In the genomic region with DNA sequence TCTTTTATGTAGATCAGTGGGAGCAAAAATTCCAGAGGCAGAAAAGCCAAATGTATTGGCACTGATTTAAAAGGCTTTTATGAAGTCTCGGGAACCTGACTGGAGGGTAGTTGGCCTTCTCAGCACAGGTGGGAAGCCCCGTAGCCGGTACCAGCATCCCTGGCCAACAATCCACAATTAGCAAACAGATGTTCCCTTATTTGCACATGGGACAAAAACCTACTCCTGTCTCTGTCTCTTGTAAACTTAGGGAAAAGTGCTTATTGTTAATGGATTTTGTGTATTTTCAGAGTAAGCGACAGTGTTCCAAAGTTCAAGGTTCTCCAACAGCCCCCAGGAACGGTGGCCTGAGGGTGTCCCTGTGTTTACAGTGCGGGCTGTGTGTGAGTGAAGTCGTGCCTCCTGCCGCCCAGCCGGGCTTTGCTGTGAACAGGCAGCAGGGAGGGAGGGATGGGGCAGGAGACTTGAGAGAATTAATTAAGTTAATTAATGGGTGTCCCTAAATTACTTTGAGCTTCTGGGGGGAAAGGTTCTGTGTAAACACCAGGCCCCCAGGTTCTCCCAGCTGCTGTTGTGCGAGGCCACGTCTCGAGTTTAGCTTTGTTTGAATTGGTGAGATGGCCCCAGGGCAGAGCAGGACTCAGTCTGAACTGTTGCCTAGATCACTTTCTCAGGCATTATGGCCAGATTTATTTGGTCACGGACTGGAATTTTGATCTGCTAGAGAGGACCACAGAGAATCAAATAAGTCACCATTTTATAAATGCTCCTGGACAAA, we compare ENCODE assay signal across 1 cellular context.
TF ChIP-seq lines count a peak whose summit lies in the region.

No MANE protein-coding gene starts in this region.

TF ChIP-seq in HepG2, 621 proteins besides CTCF, POLR2A, EP300 and RAD21 (continued from another document and continues in another):
- TF ChIP-seq, protein P1, sequence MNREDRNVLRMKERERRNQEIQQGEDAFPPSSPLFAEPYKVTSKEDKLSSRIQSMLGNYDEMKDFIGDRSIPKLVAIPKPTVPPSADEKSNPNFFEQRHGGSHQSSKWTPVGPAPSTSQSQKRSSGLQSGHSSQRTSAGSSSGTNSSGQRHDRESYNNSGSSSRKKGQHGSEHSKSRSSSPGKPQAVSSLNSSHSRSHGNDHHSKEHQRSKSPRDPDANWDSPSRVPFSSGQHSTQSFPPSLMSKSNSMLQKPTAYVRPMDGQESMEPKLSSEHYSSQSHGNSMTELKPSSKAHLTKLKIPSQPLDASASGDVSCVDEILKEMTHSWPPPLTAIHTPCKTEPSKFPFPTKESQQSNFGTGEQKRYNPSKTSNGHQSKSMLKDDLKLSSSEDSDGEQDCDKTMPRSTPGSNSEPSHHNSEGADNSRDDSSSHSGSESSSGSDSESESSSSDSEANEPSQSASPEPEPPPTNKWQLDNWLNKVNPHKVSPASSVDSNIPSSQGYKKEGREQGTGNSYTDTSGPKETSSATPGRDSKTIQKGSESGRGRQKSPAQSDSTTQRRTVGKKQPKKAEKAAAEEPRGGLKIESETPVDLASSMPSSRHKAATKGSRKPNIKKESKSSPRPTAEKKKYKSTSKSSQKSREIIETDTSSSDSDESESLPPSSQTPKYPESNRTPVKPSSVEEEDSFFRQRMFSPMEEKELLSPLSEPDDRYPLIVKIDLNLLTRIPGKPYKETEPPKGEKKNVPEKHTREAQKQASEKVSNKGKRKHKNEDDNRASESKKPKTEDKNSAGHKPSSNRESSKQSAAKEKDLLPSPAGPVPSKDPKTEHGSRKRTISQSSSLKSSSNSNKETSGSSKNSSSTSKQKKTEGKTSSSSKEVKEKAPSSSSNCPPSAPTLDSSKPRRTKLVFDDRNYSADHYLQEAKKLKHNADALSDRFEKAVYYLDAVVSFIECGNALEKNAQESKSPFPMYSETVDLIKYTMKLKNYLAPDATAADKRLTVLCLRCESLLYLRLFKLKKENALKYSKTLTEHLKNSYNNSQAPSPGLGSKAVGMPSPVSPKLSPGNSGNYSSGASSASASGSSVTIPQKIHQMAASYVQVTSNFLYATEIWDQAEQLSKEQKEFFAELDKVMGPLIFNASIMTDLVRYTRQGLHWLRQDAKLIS (CRISPR knock-in tag; IDR thresholded peaks at IDR 0.05): 0 out of 2 replicates have a peak, but pooled peaks have one; percentile 51
- peak; percentile 70; the same call in 1 of the 2 replicates for TF ChIP-seq ZSCAN25 (CRISPR knock-in tag; IDR thresholded peaks at IDR 0.05)
- TF ChIP-seq ZNF484 (CRISPR knock-in tag; IDR thresholded peaks at IDR 0.05; ENCODE audit: borderline replicate concordance, low read depth): no peak
- TF ChIP-seq NR2F1 (CRISPR knock-in tag; IDR thresholded peaks at IDR 0.05): peak; percentile 64 to 77; a peak in 3 of 4 replicates
- TF ChIP-seq ARID2 (CRISPR knock-in tag; IDR thresholded peaks at IDR 0.05; ENCODE audit: borderline replicate concordance): peak; percentile 92; the same call in 1 of the 2 replicates
- TF ChIP-seq ELK4 (CRISPR knock-in tag; IDR thresholded peaks at IDR 0.05; ENCODE audit: borderline replicate concordance): no peak
- no peak for TF ChIP-seq HIC2 (CRISPR knock-in tag; IDR thresholded peaks at IDR 0.05; ENCODE audit: low read depth)
- peak; percentile 76 for TF ChIP-seq MTA1 (CRISPR knock-in tag; IDR thresholded peaks at IDR 0.05; ENCODE audit: borderline replicate concordance)
- TF ChIP-seq, protein P2, sequence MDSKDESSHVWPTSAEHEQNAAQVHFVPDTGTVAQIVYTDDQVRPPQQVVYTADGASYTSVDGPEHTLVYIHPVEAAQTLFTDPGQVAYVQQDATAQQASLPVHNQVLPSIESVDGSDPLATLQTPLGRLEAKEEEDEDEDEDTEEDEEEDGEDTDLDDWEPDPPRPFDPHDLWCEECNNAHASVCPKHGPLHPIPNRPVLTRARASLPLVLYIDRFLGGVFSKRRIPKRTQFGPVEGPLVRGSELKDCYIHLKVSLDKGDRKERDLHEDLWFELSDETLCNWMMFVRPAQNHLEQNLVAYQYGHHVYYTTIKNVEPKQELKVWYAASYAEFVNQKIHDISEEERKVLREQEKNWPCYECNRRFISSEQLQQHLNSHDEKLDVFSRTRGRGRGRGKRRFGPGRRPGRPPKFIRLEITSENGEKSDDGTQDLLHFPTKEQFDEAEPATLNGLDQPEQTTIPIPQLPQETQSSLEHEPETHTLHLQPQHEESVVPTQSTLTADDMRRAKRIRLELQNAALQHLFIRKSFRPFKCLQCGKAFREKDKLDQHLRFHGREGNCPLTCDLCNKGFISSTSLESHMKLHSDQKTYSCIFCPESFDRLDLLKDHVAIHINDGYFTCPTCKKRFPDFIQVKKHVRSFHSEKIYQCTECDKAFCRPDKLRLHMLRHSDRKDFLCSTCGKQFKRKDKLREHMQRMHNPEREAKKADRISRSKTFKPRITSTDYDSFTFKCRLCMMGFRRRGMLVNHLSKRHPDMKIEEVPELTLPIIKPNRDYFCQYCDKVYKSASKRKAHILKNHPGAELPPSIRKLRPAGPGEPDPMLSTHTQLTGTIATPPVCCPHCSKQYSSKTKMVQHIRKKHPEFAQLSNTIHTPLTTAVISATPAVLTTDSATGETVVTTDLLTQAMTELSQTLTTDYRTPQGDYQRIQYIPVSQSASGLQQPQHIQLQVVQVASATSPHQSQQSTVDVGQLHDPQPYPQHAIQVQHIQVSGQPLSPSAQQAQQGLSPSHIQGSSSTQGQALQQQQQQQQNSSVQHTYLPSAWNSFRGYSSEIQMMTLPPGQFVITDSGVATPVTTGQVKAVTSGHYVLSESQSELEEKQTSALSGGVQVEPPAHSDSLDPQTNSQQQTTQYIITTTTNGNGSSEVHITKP (CRISPR knock-in tag; IDR thresholded peaks at IDR 0.05; ENCODE audit: low read depth): peak; percentile 77
- TF ChIP-seq HIVEP1 (CRISPR knock-in tag; IDR thresholded peaks at IDR 0.05): peak; percentile 92
- TF ChIP-seq GLI4 (CRISPR knock-in tag; IDR thresholded peaks at IDR 0.05; ENCODE audit: borderline replicate concordance): no peak
- TF ChIP-seq, protein P3, sequence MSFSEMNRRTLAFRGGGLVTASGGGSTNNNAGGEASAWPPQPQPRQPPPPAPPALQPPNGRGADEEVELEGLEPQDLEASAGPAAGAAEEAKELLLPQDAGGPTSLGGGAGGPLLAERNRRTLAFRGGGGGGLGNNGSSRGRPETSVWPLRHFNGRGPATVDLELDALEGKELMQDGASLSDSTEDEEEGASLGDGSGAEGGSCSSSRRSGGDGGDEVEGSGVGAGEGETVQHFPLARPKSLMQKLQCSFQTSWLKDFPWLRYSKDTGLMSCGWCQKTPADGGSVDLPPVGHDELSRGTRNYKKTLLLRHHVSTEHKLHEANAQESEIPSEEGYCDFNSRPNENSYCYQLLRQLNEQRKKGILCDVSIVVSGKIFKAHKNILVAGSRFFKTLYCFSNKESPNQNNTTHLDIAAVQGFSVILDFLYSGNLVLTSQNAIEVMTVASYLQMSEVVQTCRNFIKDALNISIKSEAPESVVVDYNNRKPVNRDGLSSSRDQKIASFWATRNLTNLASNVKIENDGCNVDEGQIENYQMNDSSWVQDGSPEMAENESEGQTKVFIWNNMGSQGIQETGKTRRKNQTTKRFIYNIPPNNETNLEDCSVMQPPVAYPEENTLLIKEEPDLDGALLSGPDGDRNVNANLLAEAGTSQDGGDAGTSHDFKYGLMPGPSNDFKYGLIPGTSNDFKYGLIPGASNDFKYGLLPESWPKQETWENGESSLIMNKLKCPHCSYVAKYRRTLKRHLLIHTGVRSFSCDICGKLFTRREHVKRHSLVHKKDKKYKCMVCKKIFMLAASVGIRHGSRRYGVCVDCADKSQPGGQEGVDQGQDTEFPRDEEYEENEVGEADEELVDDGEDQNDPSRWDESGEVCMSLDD (CRISPR knock-in tag; IDR thresholded peaks at IDR 0.05; ENCODE audit: borderline replicate concordance): peak; percentile 64; the same call in 1 of the 2 replicates
- TF ChIP-seq DR1 (CRISPR knock-in tag; IDR thresholded peaks at IDR 0.05): no peak
- no peak for TF ChIP-seq ZSCAN12 (CRISPR knock-in tag; IDR thresholded peaks at IDR 0.05)
- peak; percentile 92 for TF ChIP-seq HMG20B (CRISPR knock-in tag; conservative IDR thresholded peaks at IDR 0.05)
- TF ChIP-seq PRMT3 (CRISPR knock-in tag; IDR thresholded peaks at IDR 0.05; ENCODE audit: borderline replicate concordance, low read depth): peak; percentile 89; the same call in 1 of the 2 replicates
- TF ChIP-seq ATAD3A (CRISPR knock-in tag; IDR thresholded peaks at IDR 0.05): no peak
- TF ChIP-seq, protein P4, sequence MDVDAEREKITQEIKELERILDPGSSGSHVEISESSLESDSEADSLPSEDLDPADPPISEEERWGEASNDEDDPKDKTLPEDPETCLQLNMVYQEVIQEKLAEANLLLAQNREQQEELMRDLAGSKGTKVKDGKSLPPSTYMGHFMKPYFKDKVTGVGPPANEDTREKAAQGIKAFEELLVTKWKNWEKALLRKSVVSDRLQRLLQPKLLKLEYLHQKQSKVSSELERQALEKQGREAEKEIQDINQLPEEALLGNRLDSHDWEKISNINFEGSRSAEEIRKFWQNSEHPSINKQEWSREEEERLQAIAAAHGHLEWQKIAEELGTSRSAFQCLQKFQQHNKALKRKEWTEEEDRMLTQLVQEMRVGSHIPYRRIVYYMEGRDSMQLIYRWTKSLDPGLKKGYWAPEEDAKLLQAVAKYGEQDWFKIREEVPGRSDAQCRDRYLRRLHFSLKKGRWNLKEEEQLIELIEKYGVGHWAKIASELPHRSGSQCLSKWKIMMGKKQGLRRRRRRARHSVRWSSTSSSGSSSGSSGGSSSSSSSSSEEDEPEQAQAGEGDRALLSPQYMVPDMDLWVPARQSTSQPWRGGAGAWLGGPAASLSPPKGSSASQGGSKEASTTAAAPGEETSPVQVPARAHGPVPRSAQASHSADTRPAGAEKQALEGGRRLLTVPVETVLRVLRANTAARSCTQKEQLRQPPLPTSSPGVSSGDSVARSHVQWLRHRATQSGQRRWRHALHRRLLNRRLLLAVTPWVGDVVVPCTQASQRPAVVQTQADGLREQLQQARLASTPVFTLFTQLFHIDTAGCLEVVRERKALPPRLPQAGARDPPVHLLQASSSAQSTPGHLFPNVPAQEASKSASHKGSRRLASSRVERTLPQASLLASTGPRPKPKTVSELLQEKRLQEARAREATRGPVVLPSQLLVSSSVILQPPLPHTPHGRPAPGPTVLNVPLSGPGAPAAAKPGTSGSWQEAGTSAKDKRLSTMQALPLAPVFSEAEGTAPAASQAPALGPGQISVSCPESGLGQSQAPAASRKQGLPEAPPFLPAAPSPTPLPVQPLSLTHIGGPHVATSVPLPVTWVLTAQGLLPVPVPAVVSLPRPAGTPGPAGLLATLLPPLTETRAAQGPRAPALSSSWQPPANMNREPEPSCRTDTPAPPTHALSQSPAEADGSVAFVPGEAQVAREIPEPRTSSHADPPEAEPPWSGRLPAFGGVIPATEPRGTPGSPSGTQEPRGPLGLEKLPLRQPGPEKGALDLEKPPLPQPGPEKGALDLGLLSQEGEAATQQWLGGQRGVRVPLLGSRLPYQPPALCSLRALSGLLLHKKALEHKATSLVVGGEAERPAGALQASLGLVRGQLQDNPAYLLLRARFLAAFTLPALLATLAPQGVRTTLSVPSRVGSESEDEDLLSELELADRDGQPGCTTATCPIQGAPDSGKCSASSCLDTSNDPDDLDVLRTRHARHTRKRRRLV (CRISPR knock-in tag; IDR thresholded peaks at IDR 0.05): no peak
- TF ChIP-seq PCBP1 (IDR thresholded peaks at IDR 0.05; ENCODE audit: borderline replicate concordance, low read depth, low read length): no peak
- peak; percentile 67; the same call in 1 of the 2 replicates for TF ChIP-seq STAT5B (CRISPR knock-in tag; IDR thresholded peaks at IDR 0.05)
- TF ChIP-seq, protein P5, sequence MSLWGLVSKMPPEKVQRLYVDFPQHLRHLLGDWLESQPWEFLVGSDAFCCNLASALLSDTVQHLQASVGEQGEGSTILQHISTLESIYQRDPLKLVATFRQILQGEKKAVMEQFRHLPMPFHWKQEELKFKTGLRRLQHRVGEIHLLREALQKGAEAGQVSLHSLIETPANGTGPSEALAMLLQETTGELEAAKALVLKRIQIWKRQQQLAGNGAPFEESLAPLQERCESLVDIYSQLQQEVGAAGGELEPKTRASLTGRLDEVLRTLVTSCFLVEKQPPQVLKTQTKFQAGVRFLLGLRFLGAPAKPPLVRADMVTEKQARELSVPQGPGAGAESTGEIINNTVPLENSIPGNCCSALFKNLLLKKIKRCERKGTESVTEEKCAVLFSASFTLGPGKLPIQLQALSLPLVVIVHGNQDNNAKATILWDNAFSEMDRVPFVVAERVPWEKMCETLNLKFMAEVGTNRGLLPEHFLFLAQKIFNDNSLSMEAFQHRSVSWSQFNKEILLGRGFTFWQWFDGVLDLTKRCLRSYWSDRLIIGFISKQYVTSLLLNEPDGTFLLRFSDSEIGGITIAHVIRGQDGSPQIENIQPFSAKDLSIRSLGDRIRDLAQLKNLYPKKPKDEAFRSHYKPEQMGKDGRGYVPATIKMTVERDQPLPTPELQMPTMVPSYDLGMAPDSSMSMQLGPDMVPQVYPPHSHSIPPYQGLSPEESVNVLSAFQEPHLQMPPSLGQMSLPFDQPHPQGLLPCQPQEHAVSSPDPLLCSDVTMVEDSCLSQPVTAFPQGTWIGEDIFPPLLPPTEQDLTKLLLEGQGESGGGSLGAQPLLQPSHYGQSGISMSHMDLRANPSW (CRISPR knock-in tag; IDR thresholded peaks at IDR 0.05; ENCODE audit: borderline replicate concordance): peak; percentile 38; the same call in 1 of the 2 replicates
- TF ChIP-seq RXRA (CRISPR knock-in tag; IDR thresholded peaks at IDR 0.05): peak; percentile 95
- TF ChIP-seq ZFAT (CRISPR knock-in tag; conservative IDR thresholded peaks at IDR 0.05): no peak
- peak; percentile 41 for TF ChIP-seq ELF1 (CRISPR knock-in tag; IDR thresholded peaks at IDR 0.05)
- TF ChIP-seq CENPT (CRISPR knock-in tag; IDR thresholded peaks at IDR 0.05; ENCODE audit: low read depth): no peak
- TF ChIP-seq ZNF580 (CRISPR knock-in tag; IDR thresholded peaks at IDR 0.05; ENCODE audit: borderline replicate concordance, low read depth): peak; percentile 94
- TF ChIP-seq POLR2G (IDR thresholded peaks at IDR 0.05; ENCODE audit: low read depth, low read length): peak; percentile 82
- peak; percentile 84 for TF ChIP-seq KLF6 (CRISPR knock-in tag; IDR thresholded peaks at IDR 0.05)
- no peak for TF ChIP-seq IKZF1 (IDR thresholded peaks at IDR 0.05)
- peak; percentile 96 for TF ChIP-seq ZNF614 (CRISPR knock-in tag; IDR thresholded peaks at IDR 0.05; ENCODE audit: borderline replicate concordance)
